Comparison of ENCODE assay signal across 27 cellular contexts in genomic region chrX:22249371-22249770, GRCh38. TPM values are rescaled to one million over a fixed set of nuclear protein-coding genes. Genes with fewer than 3 reads are reported as not detected.
DNase-seq lines count a peak whose midpoint lies in the region; ATAC-seq and TF ChIP-seq lines count a peak whose summit lies in the region.
"Had no signal": no experiment of that assay in that cellular context is flagged by ENCODE, and none has a peak within 500 bp of the region (broad histone marks: within the 10 kb centered on the region; RNA-seq: fewer than 3 reads in every experiment).

No MANE protein-coding gene starts in this region.

- 0 out of 3 replicates have a peak overlapping the region, but pooled peaks have one; percentile 31 for H2BK15ac ChIP-seq in IMR-90 (ENCODE audit: low read depth, low read length)

- no peak overlapping the region for H3K23ac ChIP-seq in IMR-90 (ENCODE audit: low read depth, low read length)

- intact Hi-C loops in IMR-90 (cut with micrococcal nuclease): no loop called here

- H3K18ac ChIP-seq in IMR-90 (ENCODE audit: low read depth, low read length): no peak overlapping the region

- H3K56ac ChIP-seq in IMR-90 (ENCODE audit: extremely low read depth, insufficient read depth, low read length): no peak overlapping the region

- H2BK20ac ChIP-seq in IMR-90 (ENCODE audit: low read depth, low read length): no peak overlapping the region

- H3K27me3 ChIP-seq in IMR-90 (ENCODE audit: control insufficient read depth, insufficient read depth, low read length): no peaks in the 10 kb centered on the region
- H3K27me3 ChIP-seq: BLaER1 treated with 17β-estradiol and CSF1 and Interleukin-3, amounts not matched to agents 10 nM and 100 nM had no signal

- DNase-seq in EL (peak; percentile 27), IMR-90 (no peak), NCI-H69 (lab: John Stamatoyannopoulos, UW) (peak; percentile 0), foreskin fibroblast (peak; percentile 6 to 25), GM19240 (ENCODE audit: insufficient read length, low spot score) (no peak)
- no peak for DNase-seq in activated naive CD4-positive, alpha-beta T cell treated with Interleukin-2 at 50 U/mL for 16 hours
- DNase-seq: AML-193; CD4-positive, alpha-beta T cell; DMS53; H9; NCI-H1048; NCI-H187 treated with DMSO at 0.1 percent for 48 hours; NCI-H2107; NCI-H345; NCI-H524; SHP77 treated with DMSO at 0.1 percent for 48 hours; SW 1271; T-helper 17 cell; T1000 had no signal

- WGBS in IMR-90 (ENCODE audit: extremely low coverage in 2 of 2, insufficient read length in 1 of 2), 2 experiments: 20% methylated on average over 1 of the region's 2 CpGs; no CpG with 5 or more reads in 1 of the 2 experiments

- H3K79me1 ChIP-seq in IMR-90 (ENCODE audit: low read depth in 1 of 2, low read length in 2 of 2): no peaks in the 10 kb centered on the region

- no peaks in the 10 kb centered on the region for H3K36me3 ChIP-seq in IMR-90 (ENCODE audit: control insufficient read depth, insufficient read depth, low read length)
- H3K36me3 ChIP-seq: BLaER1 treated with 17β-estradiol and CSF1 and Interleukin-3, amounts not matched to agents 10 nM and 100 nM had no signal

- H2BK120ac ChIP-seq in IMR-90 (ENCODE audit: low read depth, low read length): no peak overlapping the region

- no peak overlapping the region for H4K91ac ChIP-seq in IMR-90 (ENCODE audit: insufficient read depth, low read depth, low read length)

- H2AFZ ChIP-seq in IMR-90 (replicated peaks; ENCODE audit: low read length, poor library complexity): no peak overlapping the region
- H2AFZ ChIP-seq: GM23338 had no signal

- no peak for TF ChIP-seq POLR2A in IMR-90 (IDR thresholded peaks at IDR 0.05; ENCODE audit: low read depth, low read length)

- TF ChIP-seq CTCF in IMR-90 (conservative IDR thresholded peaks at IDR 0.05; ENCODE audit: low read depth, low read length) (no peak), foreskin fibroblast (IDR thresholded peaks at IDR 0.05; ENCODE audit: low read depth, low read length) (no peak)

- BruUV-seq in IMR-90 (replicated peaks; lab: Mats Ljungman, UMichigan): no TSS peak

- H3K4me3 ChIP-seq in IMR-90 (ENCODE audit: insufficient read depth, low read depth, low read length) (no peak overlapping the region), foreskin fibroblast (ENCODE audit: low read depth in 1 of 2, low read length in 2 of 2) (no peak overlapping the region)
- H3K4me3 ChIP-seq: A549; BLaER1 treated with 17β-estradiol and CSF1 and Interleukin-3, amounts not matched to agents 10 nM and 100 nM; GM23338 had no signal

- CTCF ChIA-PET in IMR-90 (lab: Yijun Ruan, JAX): no interaction called here

- no peak overlapping the region for H2AK9ac ChIP-seq in IMR-90 (replicated peaks; ENCODE audit: low read depth, low read length, poor library complexity)

- no peak overlapping the region for H2BK5ac ChIP-seq in IMR-90 (ENCODE audit: low read depth, low read length, poor library complexity, severe bottlenecking)

- POLR2A ChIA-PET in IMR-90 (lab: Charles Lee; ENCODE audit: unreplicated experiment): no interaction called here

- H3K9ac ChIP-seq in IMR-90 (ENCODE audit: low read depth, low read length): no peak overlapping the region
- H3K9ac ChIP-seq: BLaER1 treated with 17β-estradiol and CSF1 and Interleukin-3, amounts not matched to agents 10 nM and 100 nM; KMS-11 had no signal

- H3K27ac ChIP-seq in IMR-90 (ENCODE audit: insufficient read depth, low read length): no peak overlapping the region
- H3K27ac ChIP-seq: A549; BLaER1 treated with 17β-estradiol and CSF1 and Interleukin-3, amounts not matched to agents 10 nM and 100 nM; KMS-11 had no signal

- ATAC-seq in IMR-90 (ENCODE audit: low read depth) (no peak), GM18519 (IDR thresholded peaks at IDR 0.05; ENCODE audit: low FRiP score, unreplicated experiment) (no peak)
- ATAC-seq: A549, GM23338, Panc1, T-helper 17 cell had no signal

- H4K5ac ChIP-seq in IMR-90 (ENCODE audit: low read depth, low read length): no peak overlapping the region

- no peak overlapping the region for H3K4ac ChIP-seq in IMR-90 (ENCODE audit: low read depth, low read length)

- no peak overlapping the region for H4K8ac ChIP-seq in IMR-90 (ENCODE audit: low read depth in 2 of 2, low read length in 2 of 2)

- H3K14ac ChIP-seq in IMR-90 (replicated peaks; ENCODE audit: low read depth, low read length): no peak overlapping the region

- no peaks in the 10 kb centered on the region for H3K4me1 ChIP-seq in IMR-90 (ENCODE audit: control insufficient read depth, insufficient read depth, low read length)
- H3K4me1 ChIP-seq: A549; BLaER1 treated with 17β-estradiol and CSF1 and Interleukin-3, amounts not matched to agents 10 nM and 100 nM had no signal

- no peaks in the 10 kb centered on the region for H3K9me1 ChIP-seq in IMR-90 (ENCODE audit: insufficient read depth, low read length)

- in situ Hi-C loops in IMR-90 (cut with MboI; ENCODE audit: low sequenced_read_pairs): no loop called here

- dilution Hi-C loops in IMR-90 (cut with HindIII; ENCODE audit: low sequenced_read_pairs, unreplicated experiment): no loop called here

- no peaks in the 10 kb centered on the region for H3K9me3 ChIP-seq in IMR-90 (ENCODE audit: control insufficient read depth, insufficient read depth, low read length)
- H3K9me3 ChIP-seq: A549 had no signal

- no peak overlapping the region for H3K4me2 ChIP-seq in IMR-90 (ENCODE audit: low read depth, low read length)
- H3K4me2 ChIP-seq: A549; BLaER1 treated with 17β-estradiol and CSF1 and Interleukin-3, amounts not matched to agents 10 nM and 100 nM; GM23338; KMS-11 had no signal

- no peak for TF ChIP-seq RAD21 in IMR-90 (IDR thresholded peaks at IDR 0.05; ENCODE audit: low read length)

- H4K20me1 ChIP-seq in IMR-90 (ENCODE audit: insufficient read depth, low read length): no peaks in the 10 kb centered on the region
- H4K20me1 ChIP-seq: BLaER1 treated with 17β-estradiol and CSF1 and Interleukin-3, amounts not matched to agents 10 nM and 100 nM had no signal

- no peak overlapping the region for H2AK5ac ChIP-seq in IMR-90 (ENCODE audit: low read depth, low read length)

TF ChIP-seq in IMR-90, 13 proteins besides CTCF, POLR2A, EP300 and RAD21:
- TF ChIP-seq CHD1 (IDR thresholded peaks at IDR 0.05; ENCODE audit: low read depth, low read length) (no peak), MAZ (IDR thresholded peaks at IDR 0.05; ENCODE audit: borderline replicate concordance, low read depth, low read length) (no peak), USF2 (IDR thresholded peaks at IDR 0.05; ENCODE audit: low read depth, low read length) (no peak), FOS (IDR thresholded peaks at IDR 0.05; ENCODE audit: low read depth, low read length) (no peak), BHLHE40 (IDR thresholded peaks at IDR 0.05; ENCODE audit: low read depth, low read length) (no peak), CEBPB (IDR thresholded peaks at IDR 0.05; ENCODE audit: low read depth, low read length) (no peak), MAFK (IDR thresholded peaks at IDR 0.05; ENCODE audit: low read depth, low read length) (no peak), RCOR1 (IDR thresholded peaks at IDR 0.05; ENCODE audit: insufficient replicate concordance, low read length) (no peak), ELK1 (IDR thresholded peaks at IDR 0.05; ENCODE audit: borderline replicate concordance, low read depth, low read length) (no peak), MXI1 (IDR thresholded peaks at IDR 0.05; ENCODE audit: borderline replicate concordance, low read depth, low read length) (no peak), SMC3 (IDR thresholded peaks at IDR 0.05; ENCODE audit: low read depth, low read length) (no peak), NFE2L2 (IDR thresholded peaks at IDR 0.05; ENCODE audit: low read depth, low read length) (no peak), RFX5 (IDR thresholded peaks at IDR 0.05; ENCODE audit: low read depth, low read length) (no peak)

RNA-seq across cellular contexts. Expression of gene CBLL2, which starts 23.3 kb away (rescaled TPM):
- total RNA-seq in IMR-90 (2012; rRNA removed): not detected in 2 replicates
- not detected in 2 replicates for polyA plus RNA-seq in IMR-90 (2012; rRNA removed)
- polyA plus RNA-seq in IMR-90 (2012; cell fraction: cytosol; rRNA removed): not detected in 2 replicates
- not detected in 2 replicates for polyA plus RNA-seq in IMR-90 (2012; cell fraction: nucleus; rRNA removed; ENCODE audit: low replicate concordance)
- total RNA-seq: CD4-positive, alpha-beta T cell; GM23338; H9; OCI-LY7; T-helper 17 cell had no signal
- polyA plus RNA-seq: A549, GM23338, IgD-negative memory B cell had no signal

Comparison
In these comparisons a context has a peak if more than half of its experiments do, and no peak if none do; other contexts are left out.
1. DNase-seq: peak in EL (single experiment), NCI-H69 (single experiment) and foreskin fibroblast (2 of 2); none in IMR-90 (single experiment), activated naive CD4-positive, alpha-beta T cell treated with Interleukin-2 at 50 U/mL for 16 hours (single experiment) and GM19240 (single experiment).